ENCODE assay signal across 22 cellular contexts in the genomic region with DNA sequence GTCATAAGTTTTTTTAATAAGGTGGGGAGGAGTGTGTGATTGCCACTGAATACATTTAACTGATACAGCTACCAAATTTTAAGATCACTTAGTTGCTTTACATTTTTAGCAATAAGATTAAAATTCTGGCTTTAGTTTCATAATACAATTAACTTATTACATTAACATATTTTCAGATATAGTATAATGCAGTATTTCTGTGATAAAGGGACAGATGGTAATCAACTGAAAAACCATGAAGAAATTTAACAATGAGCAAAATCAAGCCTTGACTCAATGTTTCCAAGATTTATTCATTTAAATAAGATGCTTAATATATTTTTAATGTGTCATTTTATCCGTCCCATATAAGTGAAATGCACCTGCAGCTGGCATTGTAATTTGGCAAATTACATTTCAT. TPM values are rescaled to one million over a fixed set of nuclear protein-coding genes. Genes with fewer than 3 reads are reported as not detected.
DNase-seq lines count a peak whose midpoint lies in the region; ATAC-seq and TF ChIP-seq lines count a peak whose summit lies in the region.
"Had no signal": no experiment of that assay in that cellular context is flagged by ENCODE, and none has a peak within 500 bp of the region (broad histone marks: within the 10 kb centered on the region; RNA-seq: fewer than 3 reads in every experiment).

No MANE protein-coding gene starts in this region.

- peaks cover 44% of the 10 kb centered on the region for H3K36me3 Mint-ChIP-seq in T-helper 2 cell treated with Interferon-gamma antibody and Interleukin-4, amounts not matched to agents 5 μg/mL and 100 μg/mL, for 36 hours (ENCODE audit: low read depth)
- H3K36me3 Mint-ChIP-seq in CD8-positive, alpha-beta T cell, result peaks cover 61% of the 10 kb centered on the region
- H3K36me3 Mint-ChIP-seq in WTC11 (peaks cover 61% of the 10 kb centered on the region), immature natural killer cell (peaks cover 2 to 7% (median 3%) of the 10 kb centered on the region in 3 donors), nephron progenitor cell (ENCODE audit: low read depth) (peaks cover 56% of the 10 kb centered on the region)

- H3K27ac Mint-ChIP-seq in T-helper 2 cell treated with Interferon-gamma antibody and Interleukin-4, amounts not matched to agents 5 μg/mL and 100 μg/mL, for 36 hours, result peak overlapping the region; percentile 63
- H3K27ac Mint-ChIP-seq in CD8-positive, alpha-beta T cell, result no peak overlapping the region
- peak overlapping the region; percentile 94 for H3K27ac Mint-ChIP-seq in WTC11
- H3K27ac Mint-ChIP-seq in immature natural killer cell, result peak overlapping the region in 4 of 6 donors; percentile 50 to 87 (median 74)
- H3K27ac Mint-ChIP-seq in nephron progenitor cell, result no peak overlapping the region
- H3K27ac Mint-ChIP-seq: neural progenitor cell had no signal

- H3K27ac ChIP-seq in CD8-positive, alpha-beta T cell (ENCODE audit: low read depth, low read length), result no peak overlapping the region
- H3K27ac ChIP-seq: brain microvascular endothelial cell, foreskin keratinocyte, GM23248, neural progenitor cell, testis had no signal

- peak overlapping the region; percentile 71 for H3K4me3 Mint-ChIP-seq in T-helper 2 cell treated with Interferon-gamma antibody and Interleukin-4, amounts not matched to agents 5 μg/mL and 100 μg/mL, for 36 hours
- H3K4me3 Mint-ChIP-seq in CD8-positive, alpha-beta T cell, result peak overlapping the region; percentile 54
- H3K4me3 Mint-ChIP-seq in WTC11 (peak overlapping the region; percentile 40; the same call in 1 of the 2 replicates), immature natural killer cell (peak overlapping the region in 1 of 5 donors; percentile 56), nephron progenitor cell (no peak overlapping the region)
- H3K4me3 Mint-ChIP-seq: neural progenitor cell had no signal

- no peaks in the 10 kb centered on the region for H3K27me3 ChIP-seq in CD8-positive, alpha-beta T cell (ENCODE audit: insufficient read depth, low read length)
- H3K27me3 ChIP-seq: brain microvascular endothelial cell, foreskin keratinocyte, neural progenitor cell, testis had no signal

- no peaks in the 10 kb centered on the region for H3K27me3 Mint-ChIP-seq in T-helper 2 cell treated with Interferon-gamma antibody and Interleukin-4, amounts not matched to agents 5 μg/mL and 100 μg/mL, for 36 hours (ENCODE audit: low read depth)
- no peaks in the 10 kb centered on the region for H3K27me3 Mint-ChIP-seq in CD8-positive, alpha-beta T cell (ENCODE audit: low read depth)
- H3K27me3 Mint-ChIP-seq in WTC11 (ENCODE audit: low read depth) (no peaks in the 10 kb centered on the region), immature natural killer cell (ENCODE audit: low read depth in 3 of 3) (peaks cover 5 to 16% (median 14%) of the 10 kb centered on the region in 3 donors), nephron progenitor cell (ENCODE audit: low read depth, poor library complexity) (no peaks in the 10 kb centered on the region)

- no peaks in the 10 kb centered on the region for H3K9me3 ChIP-seq in CD8-positive, alpha-beta T cell (ENCODE audit: low read length)
- H3K9me3 ChIP-seq: testis had no signal

- intact Hi-C loops in CD8-positive, alpha-beta T cell (cut with DNase I, micrococcal nuclease), result loop anchor here in 1 of 2 experiments (5.0 kb wide), 2 partner anchors 522 to 752 kb away; partner anchors contain the start of gene COA6

- TF ChIP-seq CTCF in CD8-positive, alpha-beta T cell (IDR thresholded peaks at IDR 0.05), result no peak
- TF ChIP-seq CTCF in WTC11 (IDR thresholded peaks at IDR 0.05), result no peak
- no peak for TF ChIP-seq CTCF in nephron progenitor cell (IDR thresholded peaks at IDR 0.05)

- ATAC-seq in CD8-positive, alpha-beta T cell, result no peak
- ATAC-seq in WTC11 (no peak), GM18868 (IDR thresholded peaks at IDR 0.05; ENCODE audit: unreplicated experiment) (no peak)
- ATAC-seq: foreskin keratinocyte had no signal

- H3K4me3 ChIP-seq in CD8-positive, alpha-beta T cell (ENCODE audit: low read depth, low read length), result no peak overlapping the region
- H3K4me3 ChIP-seq: GM23248, neural progenitor cell, smooth muscle cell, testis had no signal

- peaks cover 10% of the 10 kb centered on the region for H3K36me3 ChIP-seq in CD8-positive, alpha-beta T cell (ENCODE audit: insufficient read depth, low read length)

- peaks cover 40% of the 10 kb centered on the region for H3K4me1 Mint-ChIP-seq in T-helper 2 cell treated with Interferon-gamma antibody and Interleukin-4, amounts not matched to agents 5 μg/mL and 100 μg/mL, for 36 hours (ENCODE audit: low read depth)
- peaks cover 67% of the 10 kb centered on the region for H3K4me1 Mint-ChIP-seq in CD8-positive, alpha-beta T cell (ENCODE audit: low read depth)
- H3K4me1 Mint-ChIP-seq in WTC11 (peaks cover 40% of the 10 kb centered on the region), immature natural killer cell (peaks cover 52 to 81% of the 10 kb centered on the region in 2 donors), nephron progenitor cell (peaks cover 38% of the 10 kb centered on the region)

- peaks cover 50% of the 10 kb centered on the region for H3K4me1 ChIP-seq in CD8-positive, alpha-beta T cell (ENCODE audit: insufficient read depth, low read length)

- POLR2A ChIA-PET in CD8-positive, alpha-beta T cell (lab: Charles Lee), result no interaction called here
- POLR2A ChIA-PET in WTC11 (lab: Charles Lee), result no interaction called here

- CTCF ChIA-PET in CD8-positive, alpha-beta T cell (lab: Charles Lee), result interaction anchor here (0.7 kb wide), 1 partner anchor 105 kb away, joined by 3 read pairs; no protein-coding TSS in a partner anchor
- CTCF ChIA-PET in WTC11 (lab: Charles Lee), result no interaction called here

- H3K9me3 Mint-ChIP-seq in T-helper 2 cell treated with Interferon-gamma antibody and Interleukin-4, amounts not matched to agents 5 μg/mL and 100 μg/mL, for 36 hours, result no peaks in the 10 kb centered on the region
- H3K9me3 Mint-ChIP-seq in CD8-positive, alpha-beta T cell, result no peaks in the 10 kb centered on the region
- H3K9me3 Mint-ChIP-seq in WTC11, result no peaks in the 10 kb centered on the region
- H3K9me3 Mint-ChIP-seq in immature natural killer cell, result no peaks in the 10 kb centered on the region
- H3K9me3 Mint-ChIP-seq in nephron progenitor cell, result no peaks in the 10 kb centered on the region
- H3K9me3 Mint-ChIP-seq: neural progenitor cell had no signal

- DNase-seq in T-helper 2 cell treated with Interferon-gamma antibody and Interleukin-4, amounts not matched to agents 5 μg/mL and 100 μg/mL, for 36 hours (ENCODE audit: low spot score), result no peak
- DNase-seq in T-helper 2 cell, result no peak
- DNase-seq in CD8-positive, alpha-beta T cell, result no peak
- no peak for DNase-seq in WTC11 (ENCODE audit: low spot score)
- no peak for DNase-seq in immature natural killer cell
- DNase-seq in NCI-H510A treated with DMSO at 0.1 percent for 48 hours (lab: John Stamatoyannopoulos, UW), result no peak
- no peak for DNase-seq in nephron progenitor cell
- DNase-seq: 8988T; activated CD4-positive, alpha-beta T cell treated with anti-CD3 and anti-CD28 coated beads, Interleukin-2, amount 50 U/mL, for 48 hours; brain microvascular endothelial cell; foreskin keratinocyte; hypothalamus; kidney glomerular epithelial cell; mesendoderm; NCI-H1436; NCI-H2171 treated with DMSO at 0.1 percent for 48 hours; stimulated activated CD8-positive, alpha-beta memory T cell treated with anti-CD3 and anti-CD28 coated beads, Interleukin-4, amount 100 ng/mL, for 48 hours; testis had no signal

TF ChIP-seq in WTC11, 78 proteins besides CTCF, POLR2A, EP300 and RAD21 (continues in another document):
- TF ChIP-seq FOXK1 (CRISPR knock-in tag; IDR thresholded peaks at IDR 0.05) (no peak), ETV6 (CRISPR knock-in tag; IDR thresholded peaks at IDR 0.05) (no peak), ZNF396 (CRISPR knock-in tag; IDR thresholded peaks at IDR 0.05; ENCODE audit: borderline replicate concordance) (no peak), FOXP1 (CRISPR knock-in tag; IDR thresholded peaks at IDR 0.05; ENCODE audit: borderline replicate concordance) (no peak), KAT7 (CRISPR knock-in tag; IDR thresholded peaks at IDR 0.05; ENCODE audit: borderline replicate concordance) (no peak)
- TF ChIP-seq, protein P1, sequence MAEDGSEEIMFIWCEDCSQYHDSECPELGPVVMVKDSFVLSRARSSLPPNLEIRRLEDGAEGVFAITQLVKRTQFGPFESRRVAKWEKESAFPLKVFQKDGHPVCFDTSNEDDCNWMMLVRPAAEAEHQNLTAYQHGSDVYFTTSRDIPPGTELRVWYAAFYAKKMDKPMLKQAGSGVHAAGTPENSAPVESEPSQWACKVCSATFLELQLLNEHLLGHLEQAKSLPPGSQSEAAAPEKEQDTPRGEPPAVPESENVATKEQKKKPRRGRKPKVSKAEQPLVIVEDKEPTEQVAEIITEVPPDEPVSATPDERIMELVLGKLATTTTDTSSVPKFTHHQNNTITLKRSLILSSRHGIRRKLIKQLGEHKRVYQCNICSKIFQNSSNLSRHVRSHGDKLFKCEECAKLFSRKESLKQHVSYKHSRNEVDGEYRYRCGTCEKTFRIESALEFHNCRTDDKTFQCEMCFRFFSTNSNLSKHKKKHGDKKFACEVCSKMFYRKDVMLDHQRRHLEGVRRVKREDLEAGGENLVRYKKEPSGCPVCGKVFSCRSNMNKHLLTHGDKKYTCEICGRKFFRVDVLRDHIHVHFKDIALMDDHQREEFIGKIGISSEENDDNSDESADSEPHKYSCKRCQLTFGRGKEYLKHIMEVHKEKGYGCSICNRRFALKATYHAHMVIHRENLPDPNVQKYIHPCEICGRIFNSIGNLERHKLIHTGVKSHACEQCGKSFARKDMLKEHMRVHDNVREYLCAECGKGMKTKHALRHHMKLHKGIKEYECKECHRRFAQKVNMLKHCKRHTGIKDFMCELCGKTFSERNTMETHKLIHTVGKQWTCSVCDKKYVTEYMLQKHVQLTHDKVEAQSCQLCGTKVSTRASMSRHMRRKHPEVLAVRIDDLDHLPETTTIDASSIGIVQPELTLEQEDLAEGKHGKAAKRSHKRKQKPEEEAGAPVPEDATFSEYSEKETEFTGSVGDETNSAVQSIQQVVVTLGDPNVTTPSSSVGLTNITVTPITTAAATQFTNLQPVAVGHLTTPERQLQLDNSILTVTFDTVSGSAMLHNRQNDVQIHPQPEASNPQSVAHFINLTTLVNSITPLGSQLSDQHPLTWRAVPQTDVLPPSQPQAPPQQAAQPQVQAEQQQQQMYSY (CRISPR knock-in tag; IDR thresholded peaks at IDR 0.05), result no peak
- TF ChIP-seq, protein P2, sequence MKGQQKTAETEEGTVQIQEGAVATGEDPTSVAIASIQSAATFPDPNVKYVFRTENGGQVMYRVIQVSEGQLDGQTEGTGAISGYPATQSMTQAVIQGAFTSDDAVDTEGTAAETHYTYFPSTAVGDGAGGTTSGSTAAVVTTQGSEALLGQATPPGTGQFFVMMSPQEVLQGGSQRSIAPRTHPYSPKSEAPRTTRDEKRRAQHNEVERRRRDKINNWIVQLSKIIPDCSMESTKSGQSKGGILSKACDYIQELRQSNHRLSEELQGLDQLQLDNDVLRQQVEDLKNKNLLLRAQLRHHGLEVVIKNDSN (CRISPR knock-in tag; IDR thresholded peaks at IDR 0.05), result no peak

RNA-seq across cellular contexts. Expression of gene TOMM20, which starts 4.0 kb away (rescaled TPM):
- 100 to 1,000 TPM; 165 to 166 TPM for total RNA-seq in CD8-positive, alpha-beta T cell
- total RNA-seq in WTC11 (2021), result 180 to 184 TPM (median 182 TPM) in 3 replicates
- 10 to 100 TPM; 23.6 to 32.4 (median 29.4) TPM for polyA plus RNA-seq in immature natural killer cell

RNA-seq across cellular contexts. Expression of gene RBM34, which starts 36.4 kb away (rescaled TPM):
- 100 to 1,000 TPM; 243 to 267 TPM for total RNA-seq in CD8-positive, alpha-beta T cell
- total RNA-seq in WTC11 (2021), result 97.4 to 112 TPM (median 104 TPM) in 3 replicates
- polyA plus RNA-seq in immature natural killer cell, result 10 to 100 TPM; 42.2 to 72.6 (median 57.7) TPM

Comparison
In these comparisons a context has a peak if more than half of its experiments do, and no peak if none do; other contexts are left out.
1. H3K27ac Mint-ChIP-seq: peak in T-helper 2 cell treated with Interferon-gamma antibody and Interleukin-4, amounts not matched to agents 5 μg/mL and 100 μg/mL, for 36 hours (single experiment), WTC11 (single experiment) and immature natural killer cell (4 of 6); none in CD8-positive, alpha-beta T cell (single experiment) and nephron progenitor cell (single experiment).